Comparison of ENCODE assay signal across 25 cellular contexts in genomic region chr10:20893297-20893696, GRCh38. TPM values are rescaled to one million over a fixed set of nuclear protein-coding genes. Genes with fewer than 3 reads are reported as not detected.
"Had no signal": no experiment of that assay in that cellular context is flagged by ENCODE, and none has a peak within 500 bp of the region (broad histone marks: within the 10 kb centered on the region; RNA-seq: fewer than 3 reads in every experiment).

No MANE protein-coding gene starts in this region.

- DNase-seq: activated CD4-positive, CD25-positive, alpha-beta regulatory T cell; activated CD8-positive, alpha-beta memory T cell treated with anti-CD3 and anti-CD28 coated beads, Interleukin-2, amount 50 U/mL, for 4 hours; activated CD8-positive, alpha-beta T cell treated with anti-CD3 and anti-CD28 coated beads for 36 hours; activated naive CD4-positive, alpha-beta T cell treated with anti-CD3 and anti-CD28 coated beads, Interleukin-2, amount 50 U/mL, for 16 hours; activated naive CD8-positive, alpha-beta T cell treated with anti-CD3 and anti-CD28 coated beads, Interleukin-2, amount 10 ng/mL, durations not matched to agents 7 days and 5 days; activated T-cell treated with anti-CD3 and anti-CD28 coated beads, Interleukin-2, amount 50 U/mL, for 72 hours; adrenal gland; anterior cingulate cortex; central memory CD4-positive, alpha-beta T cell; MG63; NCI-H1092; NCI-H1417; NCI-H1694; NCI-H2029; NCI-H2107; NCI-H2171 treated with DMSO at 0.1 percent for 48 hours; OCI-M1; RPMI8226; SHP77 had no signal

- H3K4me1 ChIP-seq: SJSA1 had no signal

- H3K36me3 ChIP-seq: adrenal gland, MG63, SJSA1 had no signal

- H3K27me3 ChIP-seq: adrenal gland, MG63, SJSA1 had no signal

- H3K27ac ChIP-seq: adrenal gland, KMS-11, SJSA1, VCaP had no signal

- ATAC-seq: activated CD8-positive, alpha-beta T cell treated with anti-CD3 and anti-CD28 coated beads for 36 hours; activated T-cell treated with anti-CD3 and anti-CD28 coated beads, Interleukin-2, amount 50 U/mL, for 72 hours; HepG2; Panc1; SK-N-SH treated with all-trans-retinoic acid at 6 μM for 48 hours had no signal

- H3K9me3 ChIP-seq: adrenal gland, MG63, SJSA1 had no signal

- H3K4me3 ChIP-seq: adrenal gland, MG63, SJSA1 had no signal

RNA-seq across cellular contexts. Expression of gene NEBL, which starts 3.8 kb away (rescaled TPM):
- total RNA-seq: activated naive CD8-positive, alpha-beta T cell treated with anti-CD3 and anti-CD28 coated beads, Interleukin-2, amount 10 ng/mL, durations not matched to agents 7 days and 5 days; HepG2 had no signal
- polyA plus RNA-seq: HepG2 had no signal
